In the genomic region with DNA sequence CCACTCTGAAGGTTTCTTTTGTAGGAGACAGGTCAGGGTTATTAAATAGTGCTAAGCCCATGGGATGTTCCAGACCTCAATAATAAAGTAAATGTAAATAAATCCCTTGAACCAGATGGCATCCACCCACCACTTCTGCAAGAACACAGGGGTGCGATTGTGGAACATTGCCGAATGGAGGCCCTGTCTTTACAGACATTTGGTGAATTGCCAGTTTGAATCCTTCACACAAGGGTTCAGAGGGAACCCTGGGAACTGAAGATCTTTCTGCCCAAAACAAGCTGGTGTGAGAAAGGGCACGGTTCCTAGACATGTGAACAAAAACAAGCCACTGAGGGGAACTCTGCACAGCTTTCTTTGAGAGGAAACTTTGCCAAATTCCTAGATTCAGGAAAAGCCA, we compare ENCODE assay signal across 11 cellular contexts. TPM values are rescaled to one million over a fixed set of nuclear protein-coding genes. Genes with fewer than 3 reads are reported as not detected.
DNase-seq lines count a peak whose midpoint lies in the region; ATAC-seq and TF ChIP-seq lines count a peak whose summit lies in the region.
"Had no signal": no experiment of that assay in that cellular context is flagged by ENCODE, and none has a peak within 500 bp of the region (broad histone marks: within the 10 kb centered on the region; RNA-seq: fewer than 3 reads in every experiment).

No MANE protein-coding gene starts in this region.

- no peak overlapping the region for H2AFZ ChIP-seq in PC-3 (ENCODE audit: low read length)

- H3K79me2 ChIP-seq in PC-3 (ENCODE audit: low read length) = no peaks in the 10 kb centered on the region

- H3K4me3 ChIP-seq in PC-3 (ENCODE audit: low read length) = peak overlapping the region; percentile 9; the same call in 1 of the 2 replicates
- H3K4me3 ChIP-seq in esophagus squamous epithelium = no peak overlapping the region
- no peak overlapping the region for H3K4me3 ChIP-seq in thoracic aorta
- H3K4me3 ChIP-seq: gastroesophageal sphincter, uterus had no signal

- no peaks in the 10 kb centered on the region for H3K9me2 ChIP-seq in PC-3 (replicated peaks; ENCODE audit: low read length)

- H3K36me3 ChIP-seq in PC-3 (ENCODE audit: low read depth, low read length) (peaks cover 17% of the 10 kb centered on the region), esophagus squamous epithelium (peaks cover 0 to 43% (median 0%) of the 10 kb centered on the region in 3 donors), thoracic aorta (no peaks in the 10 kb centered on the region)
- H3K36me3 ChIP-seq: uterus had no signal

- CTCF ChIA-PET in PC-3 (lab: Charles Lee) = interaction anchor here (0.6 kb wide), 1 partner anchor 13 kb away, joined by 3 read pairs; no protein-coding TSS in a partner anchor

- peaks cover 22% of the 10 kb centered on the region for H3K4me1 Mint-ChIP-seq in activated T-cell treated with anti-CD3 and anti-CD28 coated beads, Interleukin-2, amount 50 U/mL, for 24 hours (ENCODE audit: low read depth)
- peaks cover 9% of the 10 kb centered on the region for H3K4me1 Mint-ChIP-seq in activated T-cell treated with anti-CD3 and anti-CD28 coated beads, Interleukin-2, amount 50 U/mL, for 4 hours (ENCODE audit: low read depth)

- no peaks in the 10 kb centered on the region for H3K9me3 Mint-ChIP-seq in activated T-cell treated with anti-CD3 and anti-CD28 coated beads, Interleukin-2, amount 50 U/mL, for 24 hours
- no peaks in the 10 kb centered on the region for H3K9me3 Mint-ChIP-seq in activated T-cell treated with anti-CD3 and anti-CD28 coated beads, Interleukin-2, amount 50 U/mL, for 4 hours

- H3K4me1 ChIP-seq in PC-3 (ENCODE audit: insufficient read depth, low read length) = peaks cover 65% of the 10 kb centered on the region
- peaks cover 0 to 67% (median 6%) of the 10 kb centered on the region in 3 donors for H3K4me1 ChIP-seq in esophagus squamous epithelium
- peaks cover 0 to 24% of the 10 kb centered on the region in 2 donors for H3K4me1 ChIP-seq in thoracic aorta (ENCODE audit: control insufficient read depth in 1 of 2, low read depth in 2 of 2)
- H3K4me1 ChIP-seq: uterus had no signal

- H3F3A ChIP-seq in PC-3 (ENCODE audit: low read length, unreplicated experiment) = peaks cover 16% of the 10 kb centered on the region

- DNase-seq in activated T-cell treated with anti-CD3 and anti-CD28 coated beads, Interleukin-2, amount 50 U/mL, for 24 hours = no peak
- no peak for DNase-seq in activated T-cell treated with anti-CD3 and anti-CD28 coated beads, Interleukin-2, amount 50 U/mL, for 4 hours
- DNase-seq in PC-3 (no peak), esophagus squamous epithelium (lab: John Stamatoyannopoulos, UW) (no peak), thoracic aorta (ENCODE audit: low spot score) (no peak), COLO829 (ENCODE audit: low spot score) (no peak), AG08396 (ENCODE audit: low spot score) (no peak), NCI-H187 (lab: John Stamatoyannopoulos, UW) (no peak)
- DNase-seq: activated CD8-positive, alpha-beta memory T cell treated with anti-CD3 and anti-CD28 coated beads, Interleukin-2, amount 50 U/mL, for 48 hours; uterus had no signal

- TF ChIP-seq CTCF in PC-3 (conservative IDR thresholded peaks at IDR 0.05; ENCODE audit: low read depth, low read length) = no peak
- TF ChIP-seq CTCF in esophagus squamous epithelium (IDR thresholded peaks at IDR 0.05) = no peak
- no peak for TF ChIP-seq CTCF in thoracic aorta (IDR thresholded peaks at IDR 0.05)

- no peak for TF ChIP-seq POLR2A in esophagus squamous epithelium (IDR thresholded peaks at IDR 0.05)

- peaks cover 4% of the 10 kb centered on the region; the same call in 1 of the 2 replicates for H4K20me1 ChIP-seq in PC-3 (ENCODE audit: low read length)

- no peaks in the 10 kb centered on the region for H3K27me3 Mint-ChIP-seq in activated T-cell treated with anti-CD3 and anti-CD28 coated beads, Interleukin-2, amount 50 U/mL, for 24 hours
- H3K27me3 Mint-ChIP-seq in activated T-cell treated with anti-CD3 and anti-CD28 coated beads, Interleukin-2, amount 50 U/mL, for 4 hours (ENCODE audit: low read depth) = no peaks in the 10 kb centered on the region

- 24 to 33% methylated on average over 2 to 3 of the region's 3 CpGs for WGBS in esophagus squamous epithelium, 2 donors

- peaks cover 28% of the 10 kb centered on the region for H3K36me3 Mint-ChIP-seq in activated T-cell treated with anti-CD3 and anti-CD28 coated beads, Interleukin-2, amount 50 U/mL, for 24 hours (ENCODE audit: low read depth)
- H3K36me3 Mint-ChIP-seq in activated T-cell treated with anti-CD3 and anti-CD28 coated beads, Interleukin-2, amount 50 U/mL, for 4 hours (ENCODE audit: insufficient read depth) = peaks cover 21% of the 10 kb centered on the region

- no TSS peak for BruUV-seq in PC-3 (replicated peaks; lab: Mats Ljungman, UMichigan)

- H3K27ac Mint-ChIP-seq in activated T-cell treated with anti-CD3 and anti-CD28 coated beads, Interleukin-2, amount 50 U/mL, for 24 hours = peak overlapping the region; percentile 76

- H3K27me3 ChIP-seq in PC-3 (ENCODE audit: low read length) = no peaks in the 10 kb centered on the region
- no peaks in the 10 kb centered on the region for H3K27me3 ChIP-seq in esophagus squamous epithelium
- no peaks in the 10 kb centered on the region for H3K27me3 ChIP-seq in thoracic aorta (replicated peaks; ENCODE audit: insufficient read depth)
- H3K27me3 ChIP-seq: gastroesophageal sphincter, uterus had no signal

- intact Hi-C loops in PC-3 (cut with micrococcal nuclease) = loop anchor here (5.0 to 10.0 kb wide), 2 partner anchors 44 to 111 kb away; partner anchors contain the start of gene CMTR1
- intact Hi-C loops in esophagus squamous epithelium (cut with DNase I) = no loop called here

- H3K9me3 ChIP-seq in PC-3 (ENCODE audit: low read length) (no peaks in the 10 kb centered on the region), esophagus squamous epithelium (no peaks in the 10 kb centered on the region), thoracic aorta (no peaks in the 10 kb centered on the region)
- H3K9me3 ChIP-seq: gastroesophageal sphincter, uterus had no signal

- peak overlapping the region; percentile 67 for H3K9ac ChIP-seq in PC-3 (ENCODE audit: low read length)

- POLR2A ChIA-PET in PC-3 (lab: Charles Lee; ENCODE audit: unreplicated experiment) = interaction anchor here (0.6 to 0.7 kb wide), 2 partner anchors 495 to 1187 kb away, joined by 5 to 8 read pairs; no protein-coding TSS in a partner anchor

- ATAC-seq in activated T-cell treated with anti-CD3 and anti-CD28 coated beads, Interleukin-2, amount 50 U/mL, for 4 hours = no peak
- ATAC-seq in PC-3 = peak; percentile 21
- no peak for ATAC-seq in thoracic aorta (ENCODE audit: insufficient number of reproducible peaks, low FRiP score, low read depth)
- ATAC-seq: gastroesophageal sphincter had no signal

- H3K27ac ChIP-seq in PC-3 (ENCODE audit: low read length) = peak overlapping the region; percentile 96
- peak overlapping the region in 3 of 4 donors; percentile 12 to 77 (median 46) for H3K27ac ChIP-seq in esophagus squamous epithelium
- H3K27ac ChIP-seq in thoracic aorta = peak overlapping the region; percentile 29 to 42
- H3K27ac ChIP-seq: gastroesophageal sphincter, uterus had no signal

- no peak overlapping the region for H3K4me3 Mint-ChIP-seq in activated T-cell treated with anti-CD3 and anti-CD28 coated beads, Interleukin-2, amount 50 U/mL, for 24 hours
- H3K4me3 Mint-ChIP-seq in activated T-cell treated with anti-CD3 and anti-CD28 coated beads, Interleukin-2, amount 50 U/mL, for 4 hours = no peak overlapping the region

- peak overlapping the region; percentile 68 for H3K4me2 ChIP-seq in PC-3 (ENCODE audit: low read length)

RNA-seq across cellular contexts. Expression of gene RNF8, which starts 30.2 kb away (rescaled TPM):
- 10 to 100 TPM; 21.8 to 25.8 (median 23.8) TPM for total RNA-seq in activated T-cell treated with anti-CD3 and anti-CD28 coated beads, Interleukin-2, amount 50 U/mL, for 4 hours
- total RNA-seq in PC-3 (2014; rRNA removed) = 20.2 and 28.1 TPM in 2 replicates
- 10 to 100 TPM; 17.2 to 24.0 (median 19.7) TPM for total RNA-seq in esophagus squamous epithelium
- 10 to 100 TPM; 10.0 to 16.6 TPM for total RNA-seq in thoracic aorta

Comparison
In these comparisons a context has a peak if more than half of its experiments do, and no peak if none do; other contexts are left out.
1. H3K27ac ChIP-seq: peak in every context shown above with its lines; median percentile 96 in PC-3; 46 in esophagus squamous epithelium; 36 in thoracic aorta.